7 cellular contexts compared by ENCODE assay signal in the genomic region with DNA sequence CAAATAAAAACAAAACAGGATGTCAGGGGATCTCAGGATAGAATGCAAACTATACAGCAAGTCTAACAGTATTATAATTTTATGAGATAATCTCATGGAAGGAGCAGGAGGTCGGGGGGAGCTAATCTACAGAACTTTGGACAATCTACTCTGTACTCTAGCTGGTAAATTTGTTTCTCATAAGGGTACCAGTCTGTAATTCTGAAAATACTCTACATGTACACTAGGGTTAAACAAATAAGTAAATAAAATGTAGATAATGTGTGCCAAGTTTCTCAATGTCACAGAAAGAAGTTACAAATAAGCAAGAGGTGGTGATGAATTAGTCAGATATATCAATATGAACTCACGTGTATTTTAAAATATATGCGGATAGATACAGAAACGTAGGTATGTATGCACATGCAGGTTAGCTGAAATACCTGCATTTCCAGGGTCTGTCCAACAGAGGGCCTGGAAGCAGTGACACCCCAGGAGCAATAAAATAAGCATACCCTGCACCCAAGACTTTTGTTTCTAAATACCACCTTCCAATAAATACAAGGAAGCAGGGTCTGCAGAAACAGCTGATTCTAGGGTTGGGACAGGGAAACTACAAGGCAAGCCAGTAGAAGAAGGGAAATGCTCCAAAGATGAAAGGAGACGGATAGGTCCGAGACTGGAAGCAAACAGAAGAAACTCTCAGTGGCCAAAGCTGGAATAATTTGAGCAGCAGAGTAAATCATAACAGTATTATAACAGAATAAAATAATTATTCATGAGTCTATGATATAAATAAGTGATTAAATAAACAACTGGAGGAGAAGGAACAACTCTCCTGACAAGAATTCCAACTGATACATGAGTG. TPM values are rescaled to one million over a fixed set of nuclear protein-coding genes. Genes with fewer than 3 reads are reported as not detected.
DNase-seq lines count a peak whose midpoint lies in the region; ATAC-seq, FAIRE-seq and TF ChIP-seq lines count a peak whose summit lies in the region.

No MANE protein-coding gene starts in this region.

- H3K27me3 Mint-ChIP-seq in activated T-helper 2 cell treated with anti-CD3 and anti-CD28 coated beads, Interferon-gamma antibody, Interleukin-2, Interleukin-4, amounts not matched to agents 10 μg/mL and 5 μg/mL and 100 μg/mL, durations not matched to agents 14 hours and 24 hours and 36 hours (ENCODE audit: low read depth): no peaks in the 10 kb centered on the region

- H3K4me2 ChIP-seq in GM23248 (ENCODE audit: unreplicated experiment): peak overlapping the region; percentile 41

- no peak for ATAC-seq in HG02970 (IDR thresholded peaks at IDR 0.05; ENCODE audit: low FRiP score, unreplicated experiment)

- no peaks in the 10 kb centered on the region for H3K9me3 Mint-ChIP-seq in activated T-helper 2 cell treated with anti-CD3 and anti-CD28 coated beads, Interferon-gamma antibody, Interleukin-2, Interleukin-4, amounts not matched to agents 10 μg/mL and 5 μg/mL and 100 μg/mL, durations not matched to agents 14 hours and 24 hours and 36 hours

- peak overlapping the region; percentile 83 for H3K27ac Mint-ChIP-seq in activated T-helper 2 cell treated with anti-CD3 and anti-CD28 coated beads, Interferon-gamma antibody, Interleukin-2, Interleukin-4, amounts not matched to agents 10 μg/mL and 5 μg/mL and 100 μg/mL, durations not matched to agents 14 hours and 24 hours and 36 hours

- H3K27me3 ChIP-seq in GM23248 (replicated peaks; ENCODE audit: insufficient read depth) (no peaks in the 10 kb centered on the region), small intestine (ENCODE audit: control insufficient read depth in 2 of 2, insufficient read depth in 2 of 2, low read length in 2 of 2) (no peaks in the 10 kb centered on the region)

- DNase-seq in GM10266 (ENCODE audit: extremely low spot score) (peak; percentile 43), GM23248 (peak; percentile 55), NCI-H2227 (lab: John Stamatoyannopoulos, UW; ENCODE audit: unreplicated experiment) (peak; percentile 38), glomerular visceral epithelial cell (ENCODE audit: extremely low spot score) (peak; percentile 22), small intestine (peak; percentile 62)
- DNase-seq in activated T-helper 2 cell treated with anti-CD3 and anti-CD28 coated beads, Interferon-gamma antibody, Interleukin-2, Interleukin-4, amounts not matched to agents 10 μg/mL and 5 μg/mL and 100 μg/mL, durations not matched to agents 14 hours and 24 hours and 36 hours (ENCODE audit: low spot score): peak; percentile 21

- peaks cover 47% of the 10 kb centered on the region for H3K4me1 Mint-ChIP-seq in activated T-helper 2 cell treated with anti-CD3 and anti-CD28 coated beads, Interferon-gamma antibody, Interleukin-2, Interleukin-4, amounts not matched to agents 10 μg/mL and 5 μg/mL and 100 μg/mL, durations not matched to agents 14 hours and 24 hours and 36 hours (ENCODE audit: low read depth)

- WGBS in GM23248 (ENCODE audit: low coverage in 1 of 2, low lambda C conversion rate in 2 of 2, missing lambda C conversion rate in 2 of 2), 2 experiments: 66 to 71% methylated on average over 6 of the region's 6 CpGs
- WGBS in small intestine, 3 donors: 37 to 50% (median 44%) methylated on average over 6 of the region's 6 CpGs

- peak; percentile 51 for TF ChIP-seq CTCF in GM10266 (IDR thresholded peaks at IDR 0.05; ENCODE audit: control insufficient read depth, insufficient read depth, low read depth, missing control alignments)

- H3K27ac ChIP-seq in GM23248: no peak overlapping the region
- no peak overlapping the region for H3K27ac ChIP-seq in small intestine (ENCODE audit: low read depth in 1 of 2, low read length in 1 of 2)

- in situ Hi-C loops in GM23248 (cut with MboI): no loop called here

- H2AFZ ChIP-seq in GM23248: peak overlapping the region; percentile 74

- peak overlapping the region; percentile 45 for H3K4me3 Mint-ChIP-seq in activated T-helper 2 cell treated with anti-CD3 and anti-CD28 coated beads, Interferon-gamma antibody, Interleukin-2, Interleukin-4, amounts not matched to agents 10 μg/mL and 5 μg/mL and 100 μg/mL, durations not matched to agents 14 hours and 24 hours and 36 hours (ENCODE audit: low read depth)

- H3K4me3 ChIP-seq in GM23248 (peak overlapping the region; percentile 71), small intestine (ENCODE audit: low read depth in 1 of 2, low read length in 2 of 2) (no peak overlapping the region)

- H3K9me2 ChIP-seq in GM23248 (ENCODE audit: insufficient read depth): no peaks in the 10 kb centered on the region

- peaks cover 99% of the 10 kb centered on the region for H3K79me2 ChIP-seq in GM23248 (ENCODE audit: insufficient read depth)

- H3K4me1 ChIP-seq in GM23248 (ENCODE audit: insufficient read depth) (no peaks in the 10 kb centered on the region), small intestine (ENCODE audit: control insufficient read depth in 2 of 2, insufficient read depth in 1 of 2, low read depth in 1 of 2, low read length in 1 of 2) (no peaks in the 10 kb centered on the region)

- H3K9ac ChIP-seq in GM23248: 0 out of 2 replicates have a peak overlapping the region, but pooled peaks have one; percentile 40

- no peak for FAIRE-seq in small intestine (lab: Jason Lieb, UNC)

- H4K20me1 ChIP-seq in GM23248 (ENCODE audit: insufficient read depth): no peaks in the 10 kb centered on the region

- no peaks in the 10 kb centered on the region for H3K36me3 ChIP-seq in GM23248 (ENCODE audit: low read depth)
- H3K36me3 ChIP-seq in small intestine (ENCODE audit: control insufficient read depth in 2 of 2, insufficient read depth in 2 of 2, low read length in 2 of 2): no peaks in the 10 kb centered on the region

- peaks cover 13% of the 10 kb centered on the region for H3K36me3 Mint-ChIP-seq in activated T-helper 2 cell treated with anti-CD3 and anti-CD28 coated beads, Interferon-gamma antibody, Interleukin-2, Interleukin-4, amounts not matched to agents 10 μg/mL and 5 μg/mL and 100 μg/mL, durations not matched to agents 14 hours and 24 hours and 36 hours (ENCODE audit: low read depth)

- intact Hi-C loops in activated T-helper 2 cell treated with anti-CD3 and anti-CD28 coated beads, Interferon-gamma antibody, Interleukin-2, Interleukin-4, amounts not matched to agents 10 μg/mL and 5 μg/mL and 100 μg/mL, durations not matched to agents 14 hours and 24 hours and 36 hours (cut with micrococcal nuclease): loop anchor here (1.0 to 10.0 kb wide), 7 partner anchors 15 to 351 kb away; no protein-coding TSS in a partner anchor

- H3F3A ChIP-seq in GM23248 (ENCODE audit: insufficient read depth): peaks cover 5% of the 10 kb centered on the region; the same call in 1 of the 2 replicates

- H3K9me3 ChIP-seq in GM23248 (ENCODE audit: low read depth) (no peaks in the 10 kb centered on the region), small intestine (ENCODE audit: control insufficient read depth, low read depth) (no peaks in the 10 kb centered on the region)

RNA-seq across cellular contexts. Expression of gene EZH2, which starts 27.8 kb away (rescaled TPM):
- total RNA-seq in GM23248 (2014; rRNA removed; shearing (Covaris generic)): 6.1 and 7.6 TPM in 2 replicates
- polyA plus RNA-seq in GM23248 (2016; fragmentation: Nextera tagmentation; extraction: Ambion mirVana) (8.6 and 9.6 TPM in 2 replicates), small intestine (10 to 100 TPM in 1 of 3 donors, 1 to 10 TPM in 2; 5.4 to 16.2 (median 5.6) TPM)
- 91.0 and 91.7 TPM in 2 replicates for total RNA-seq in activated T-helper 2 cell treated with anti-CD3 and anti-CD28 coated beads, Interferon-gamma antibody, Interleukin-2, Interleukin-4, amounts not matched to agents 10 μg/mL and 5 μg/mL and 100 μg/mL, durations not matched to agents 14 hours and 24 hours and 36 hours

Comparison
In these comparisons a context has a peak if more than half of its experiments do, and no peak if none do; other contexts are left out.
1. RNA of gene EZH2, which starts 27.8 kb away (total RNA-seq): 91.0 to 91.7 TPM in activated T-helper 2 cell treated with anti-CD3 and anti-CD28 coated beads, Interferon-gamma antibody, Interleukin-2, Interleukin-4, amounts not matched to agents 10 μg/mL and 5 μg/mL and 100 μg/mL, durations not matched to agents 14 hours and 24 hours and 36 hours; 6.1 to 7.6 TPM in GM23248; every median in the first group is over 10 times any median in the second.
2. Peak in every context shown above with its lines, with median percentiles within 50 percentile points of each other: DNase-seq.